In the genomic region with DNA sequence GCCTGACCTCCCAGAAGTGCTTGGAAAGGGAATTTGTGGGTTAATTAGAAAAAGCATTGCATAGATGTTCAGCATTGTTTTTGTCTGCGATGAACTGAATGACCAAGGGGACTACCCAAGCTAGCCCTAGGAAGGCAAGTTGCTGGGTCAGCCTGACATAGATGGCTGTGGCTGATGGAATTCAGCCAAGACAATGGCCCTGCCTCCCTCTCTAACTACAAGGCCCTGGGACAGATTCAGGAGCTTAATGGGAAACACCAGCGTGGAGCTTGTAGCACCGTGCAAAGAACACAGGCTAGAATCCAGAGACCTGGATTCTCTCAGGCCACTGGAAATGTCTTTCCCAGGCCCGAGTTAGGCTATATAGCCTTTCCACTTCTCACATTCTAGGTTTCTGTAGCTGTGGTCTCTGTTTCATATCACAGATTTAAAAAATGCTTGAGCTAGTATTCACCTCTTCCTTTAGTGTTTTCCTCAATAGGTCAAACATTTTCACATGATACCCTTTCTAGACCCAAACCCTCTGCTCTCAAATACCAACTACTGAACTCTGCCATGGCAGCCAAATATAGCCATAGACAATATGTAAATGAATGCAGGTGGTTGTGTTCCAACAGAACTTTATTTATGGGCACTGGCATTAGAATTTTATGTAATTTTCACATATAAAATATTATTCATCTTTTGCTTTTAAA, we compare ENCODE assay signal across 21 cellular contexts.
"Had no signal": no experiment of that assay in that cellular context is flagged by ENCODE, and none has a peak within 500 bp of the region (broad histone marks: within the 10 kb centered on the region; RNA-seq: fewer than 3 reads in every experiment).

No MANE protein-coding gene starts in this region.

- H3K9me3 ChIP-seq: adrenal gland, MG63 had no signal

- H3K27me3 ChIP-seq: adrenal gland, MG63 had no signal

- H3K27ac Mint-ChIP-seq: activated CD4-positive, alpha-beta T cell treated with anti-CD3 and anti-CD28 coated beads for 36 hours; activated CD8-positive, alpha-beta T cell treated with anti-CD3 and anti-CD28 coated beads for 36 hours; activated naive CD8-positive, alpha-beta T cell treated with anti-CD3 and anti-CD28 coated beads, Interleukin-2, amount 10 ng/mL, durations not matched to agents 7 days and 5 days; T-cell had no signal

- H3K36me3 ChIP-seq: adrenal gland, MG63 had no signal

- H3K27ac ChIP-seq: adrenal gland, SK-N-MC, VCaP had no signal

- ATAC-seq: activated CD4-positive, alpha-beta T cell treated with anti-CD3 and anti-CD28 coated beads for 36 hours; activated CD8-positive, alpha-beta T cell treated with anti-CD3 and anti-CD28 coated beads for 36 hours; PC-3; T-cell had no signal

- H3K4me3 ChIP-seq: adrenal gland, MG63, SK-N-MC had no signal

- H3K9me3 Mint-ChIP-seq: activated CD8-positive, alpha-beta T cell treated with anti-CD3 and anti-CD28 coated beads for 36 hours; activated naive CD8-positive, alpha-beta T cell treated with anti-CD3 and anti-CD28 coated beads, Interleukin-2, amount 10 ng/mL, durations not matched to agents 7 days and 5 days; T-cell had no signal

- H3K4me1 ChIP-seq: adrenal gland had no signal

- H3K4me3 Mint-ChIP-seq: activated CD4-positive, alpha-beta T cell treated with anti-CD3 and anti-CD28 coated beads for 36 hours; activated CD8-positive, alpha-beta T cell treated with anti-CD3 and anti-CD28 coated beads for 36 hours; activated naive CD8-positive, alpha-beta T cell treated with anti-CD3 and anti-CD28 coated beads, Interleukin-2, amount 10 ng/mL, durations not matched to agents 7 days and 5 days; T-cell had no signal

- H3K36me3 Mint-ChIP-seq: activated naive CD8-positive, alpha-beta T cell treated with anti-CD3 and anti-CD28 coated beads, Interleukin-2, amount 10 ng/mL, durations not matched to agents 7 days and 5 days; T-cell had no signal

- DNase-seq: activated CD4-positive, alpha-beta T cell treated with anti-CD3 and anti-CD28 coated beads for 36 hours; activated CD4-positive, alpha-beta T cell treated with anti-CD3 and anti-CD28 coated beads, Interleukin-2, amount 50 U/mL, for 1 hour; activated CD8-positive, alpha-beta memory T cell treated with anti-CD3 and anti-CD28 coated beads, Interleukin-2, amount 50 U/mL, for 4 hours; activated CD8-positive, alpha-beta T cell treated with anti-CD3 and anti-CD28 coated beads for 36 hours; activated naive CD4-positive, alpha-beta T cell treated with anti-CD3 and anti-CD28 coated beads, Interleukin-2, amount 50 U/mL, for 16 hours; activated naive CD8-positive, alpha-beta T cell treated with anti-CD3 and anti-CD28 coated beads, Interleukin-2, amount 10 ng/mL, durations not matched to agents 7 days and 5 days; adrenal gland; central memory CD4-positive, alpha-beta T cell; KBM-7; MG63; NCI-H1105; NCI-H1436 treated with DMSO at 0.1 percent for 48 hours; NCI-H187; NCI-H2081; NCI-H510A treated with DMSO at 0.1 percent for 48 hours; NCI-H69; PC-3; T-cell; T-helper 2 cell had no signal

- H3K4me1 Mint-ChIP-seq: activated CD4-positive, alpha-beta T cell treated with anti-CD3 and anti-CD28 coated beads for 36 hours; activated naive CD8-positive, alpha-beta T cell treated with anti-CD3 and anti-CD28 coated beads, Interleukin-2, amount 10 ng/mL, durations not matched to agents 7 days and 5 days; T-cell had no signal
